Comparison of ENCODE assay signal across 17 cellular contexts in the genomic region with DNA sequence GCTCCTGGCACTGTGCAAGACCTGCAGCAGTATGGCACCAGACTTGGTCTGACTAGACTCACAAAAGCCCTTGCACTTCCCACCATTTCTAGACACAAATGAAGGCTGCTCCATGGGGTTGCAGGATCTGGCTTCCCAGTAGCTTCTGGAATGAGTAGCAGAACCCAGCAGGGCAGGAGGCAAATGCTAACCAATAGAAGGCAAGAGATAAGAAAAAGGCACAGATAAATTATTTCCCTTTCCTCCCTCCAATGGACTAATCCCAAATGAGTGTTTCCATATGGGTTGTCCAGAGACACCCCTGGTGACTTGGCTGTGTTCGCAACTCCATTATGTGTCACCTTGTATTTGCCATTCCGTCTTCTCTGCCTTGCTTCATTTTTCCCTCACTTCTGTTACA.
"Had no signal": no experiment of that assay in that cellular context is flagged by ENCODE, and none has a peak within 500 bp of the region (broad histone marks: within the 10 kb centered on the region; RNA-seq: fewer than 3 reads in every experiment).

No MANE protein-coding gene starts in this region.

- H3K4me3 ChIP-seq: lung, mucosa of descending colon, prostate gland had no signal

- H3K36me3 ChIP-seq: prostate gland, WERI-Rb-1 had no signal

- H3K4me1 Mint-ChIP-seq: T-cell had no signal

- H3K4me1 ChIP-seq: prostate gland had no signal

- H3K27me3 ChIP-seq: foreskin keratinocyte had no signal

- H3K9me3 Mint-ChIP-seq: T-cell had no signal

- DNase-seq: activated CD4-positive, alpha-beta T cell treated with anti-CD3 and anti-CD28 coated beads for 4 hours; activated CD8-positive, alpha-beta memory T cell treated with anti-CD3 and anti-CD28 coated beads, Interleukin-2, amount 50 U/mL, for 48 hours; activated CD8-positive, alpha-beta T cell treated with anti-CD3 and anti-CD28 coated beads, Interleukin-2, amount 10 ng/mL, durations not matched to agents 7 days and 5 days; aorta; foreskin keratinocyte; head of caudate nucleus; mucosa of descending colon; naive thymus-derived CD8-positive, alpha-beta T cell; occipital lobe; stimulated activated CD4-positive, alpha-beta T cell treated with anti-CD3 and anti-CD28 coated beads, Interleukin-2, amount 100 ng/mL, for 24 hours; stimulated activated naive CD4-positive, alpha-beta T cell; T-cell; WERI-Rb-1 had no signal

- ATAC-seq: activated CD8-positive, alpha-beta T cell treated with anti-CD3 and anti-CD28 coated beads, Interleukin-2, amount 10 ng/mL, durations not matched to agents 7 days and 5 days; foreskin keratinocyte; naive thymus-derived CD8-positive, alpha-beta T cell; sciatic nerve; T-cell had no signal

- H3K27ac Mint-ChIP-seq: activated CD8-positive, alpha-beta T cell treated with anti-CD3 and anti-CD28 coated beads, Interleukin-2, amount 10 ng/mL, durations not matched to agents 7 days and 5 days; naive thymus-derived CD8-positive, alpha-beta T cell; T-cell; type B pancreatic cell had no signal

- H3K9me3 ChIP-seq: mucosa of descending colon, prostate gland had no signal

- H3K36me3 Mint-ChIP-seq: T-cell, type B pancreatic cell had no signal

- H3K27ac ChIP-seq: foreskin keratinocyte, prostate gland, WERI-Rb-1 had no signal

- H3K27me3 Mint-ChIP-seq: naive thymus-derived CD8-positive, alpha-beta T cell; T-cell; type B pancreatic cell had no signal

- H3K4me3 Mint-ChIP-seq: activated CD8-positive, alpha-beta T cell treated with anti-CD3 and anti-CD28 coated beads, Interleukin-2, amount 10 ng/mL, durations not matched to agents 7 days and 5 days; naive thymus-derived CD8-positive, alpha-beta T cell; T-cell; type B pancreatic cell had no signal
